In genomic region chr1:55216078-55216477, GRCh38 we compare ENCODE assay signal across 9 cellular contexts. TPM values are rescaled to one million over a fixed set of nuclear protein-coding genes. Genes with fewer than 3 reads are reported as not detected.
DNase-seq lines count a peak whose midpoint lies in the region; ATAC-seq, FAIRE-seq and TF ChIP-seq lines count a peak whose summit lies in the region.
"Had no signal": no experiment of that assay in that cellular context is flagged by ENCODE, and none has a peak within 500 bp of the region (broad histone marks: within the 10 kb centered on the region; RNA-seq: fewer than 3 reads in every experiment).

No MANE protein-coding gene starts in this region.

- TF ChIP-seq POLR2A in A549 (IDR thresholded peaks at IDR 0.05; ENCODE audit: low read length) = no peak

- no peak for TF ChIP-seq RAD21 in A549 (conservative IDR thresholded peaks at IDR 0.05 in 1 of 2, IDR thresholded peaks at IDR 0.05 in 1 of 2)

- peaks cover 44% of the 10 kb centered on the region for H3K4me1 ChIP-seq in A549
- H3K4me1 ChIP-seq in HUES48 (ENCODE audit: control insufficient read depth, insufficient read depth, low read length) = peaks cover 38% of the 10 kb centered on the region
- peaks cover 28% of the 10 kb centered on the region for H3K4me1 ChIP-seq in mesodermal cell (ENCODE audit: control insufficient read depth, insufficient read depth, low read length, poor library complexity, severe bottlenecking)

- in situ Hi-C loops in brain microvascular endothelial cell (cut with HindIII; ENCODE audit: low pct_ligation_motif_present, low sequenced_read_pairs) = no loop called here

- peak overlapping the region; percentile 78 for H3K4me2 ChIP-seq in A549

- CTCF ChIA-PET in A549 (lab: Yijun Ruan, JAX) = no interaction called here

- TF ChIP-seq EP300 in A549 (IDR thresholded peaks at IDR 0.05) = no peak

- no peak for DNase-seq in A549 (ENCODE audit: low read depth in 1 of 2, low spot score in 1 of 2)
- DNase-seq in brain microvascular endothelial cell = no peak
- no peak for DNase-seq in effector CD8-positive, alpha-beta T cell (lab: John Stamatoyannopoulos, UW)
- DNase-seq in D721Med (ENCODE audit: insufficient read length, low spot score) = no peak
- no peak for DNase-seq in HCEC 1CT
- no peak for DNase-seq in GM19238 (ENCODE audit: insufficient read length, low spot score)

- no peaks in the 10 kb centered on the region for H3K9me3 ChIP-seq in A549
- no peaks in the 10 kb centered on the region for H3K9me3 ChIP-seq in HUES48 (ENCODE audit: control insufficient read depth, insufficient read depth, low read length)
- no peaks in the 10 kb centered on the region for H3K9me3 ChIP-seq in mesodermal cell (ENCODE audit: control insufficient read depth, low read length)

- H3K36me3 ChIP-seq in HUES48 (ENCODE audit: control insufficient read depth, insufficient read depth, low read length) (no peaks in the 10 kb centered on the region), brain microvascular endothelial cell (replicated peaks) (no peaks in the 10 kb centered on the region), mesodermal cell (ENCODE audit: control insufficient read depth, insufficient read depth, low read length) (no peaks in the 10 kb centered on the region)

- no peak for ATAC-seq in A549

- H3K27ac ChIP-seq in A549 (peak overlapping the region; percentile 97 to 99), HUES48 (ENCODE audit: low read depth, low read length) (peak overlapping the region; percentile 97), brain microvascular endothelial cell (no peak overlapping the region), mesodermal cell (ENCODE audit: low read depth, low read length, severe bottlenecking) (peak overlapping the region; percentile 91)

- H3K27me3 ChIP-seq in HUES48 (ENCODE audit: control insufficient read depth, insufficient read depth, low read length) (peaks cover 12% of the 10 kb centered on the region), brain microvascular endothelial cell (replicated peaks) (no peaks in the 10 kb centered on the region)

- POLR2A ChIA-PET in A549 (lab: Yijun Ruan, JAX) = interaction anchor here (1.1 kb wide), 1 partner anchor 44 kb away, joined by 3 read pairs; no protein-coding TSS in a partner anchor

- H3K4me3 ChIP-seq in A549 = peak overlapping the region; percentile 93
- peak overlapping the region; percentile 86 for H3K4me3 ChIP-seq in HUES48 (ENCODE audit: low read depth, low read length)
- peak overlapping the region; percentile 80 for H3K4me3 ChIP-seq in brain microvascular endothelial cell (ENCODE audit: low read depth, low read length)
- peak overlapping the region; percentile 74 for H3K4me3 ChIP-seq in mesodermal cell (ENCODE audit: extremely low read depth, insufficient read depth, low read length, poor library complexity, severe bottlenecking)

- FAIRE-seq in A549 (lab: Jason Lieb, UNC) (no peak), D721Med (lab: Jason Lieb, UNC) (no peak)
- FAIRE-seq: colon had no signal

- WGBS in A549 (ENCODE audit: missing lambda C conversion rate) = 80% methylated on average over 10 of the region's 10 CpGs
- WGBS in mesodermal cell (ENCODE audit: insufficient coverage in 2 of 2), 2 experiments = 12 to 19% methylated on average over 10 of the region's 10 CpGs

- peak overlapping the region; percentile 97 for H3K9ac ChIP-seq in HUES48 (ENCODE audit: low read depth, low read length)

- TF ChIP-seq CTCF in A549 (IDR thresholded peaks at IDR 0.05) (no peak), brain microvascular endothelial cell (IDR thresholded peaks at IDR 0.05; ENCODE audit: low read depth, low read length, missing control alignments) (no peak), D721Med (IDR thresholded peaks at IDR 0.05; ENCODE audit: insufficient read depth, missing control alignments) (no peak)

TF ChIP-seq in A549, 52 proteins besides CTCF, POLR2A, EP300 and RAD21:
- TF ChIP-seq RNF2 (IDR thresholded peaks at IDR 0.05; ENCODE audit: borderline replicate concordance, low read depth) (no peak), MAZ (IDR thresholded peaks at IDR 0.05; ENCODE audit: borderline replicate concordance, low read depth, low read length) (no peak), REST (IDR thresholded peaks at IDR 0.05) (no peak), CHD2 (IDR thresholded peaks at IDR 0.05; ENCODE audit: low read length, partially characterized antibody) (no peak)
TF ChIP-seq in A549: peak in this region for 0.

RNA-seq across cellular contexts. Expression of gene USP24, which starts 0.9 kb away (rescaled TPM):
- polyA plus RNA-seq in A549 (2011; rRNA removed) (21.7 and 24.5 TPM in 2 replicates), A549 (2017; fragmentation: RNase III; extraction: RNeasy Plus Mini Kit Qiagen cat#74134 plus additional on column Dnase treatment) (13.4 to 17.4 TPM (median 14.7 TPM) in 3 replicates)
- polyA plus RNA-seq in A549 (2012; cell fraction: cytosol; rRNA removed) = 4.6 and 5.3 TPM in 2 replicates
- 6.4 and 12.2 TPM in 2 replicates for polyA plus RNA-seq in A549 (2012; cell fraction: nucleus; rRNA removed)
- 34.7 and 38.2 TPM in 2 replicates for polyA minus RNA-seq in A549 (2011; rRNA and poly(A)+ RNA removed)
- 20.2 TPM for polyA plus RNA-seq in mesodermal cell (2013, experiment 1 of 2)
- 18.5 TPM for polyA plus RNA-seq in mesodermal cell (2013, experiment 2 of 2)
